13 cellular contexts compared by ENCODE assay signal in the genomic region with DNA sequence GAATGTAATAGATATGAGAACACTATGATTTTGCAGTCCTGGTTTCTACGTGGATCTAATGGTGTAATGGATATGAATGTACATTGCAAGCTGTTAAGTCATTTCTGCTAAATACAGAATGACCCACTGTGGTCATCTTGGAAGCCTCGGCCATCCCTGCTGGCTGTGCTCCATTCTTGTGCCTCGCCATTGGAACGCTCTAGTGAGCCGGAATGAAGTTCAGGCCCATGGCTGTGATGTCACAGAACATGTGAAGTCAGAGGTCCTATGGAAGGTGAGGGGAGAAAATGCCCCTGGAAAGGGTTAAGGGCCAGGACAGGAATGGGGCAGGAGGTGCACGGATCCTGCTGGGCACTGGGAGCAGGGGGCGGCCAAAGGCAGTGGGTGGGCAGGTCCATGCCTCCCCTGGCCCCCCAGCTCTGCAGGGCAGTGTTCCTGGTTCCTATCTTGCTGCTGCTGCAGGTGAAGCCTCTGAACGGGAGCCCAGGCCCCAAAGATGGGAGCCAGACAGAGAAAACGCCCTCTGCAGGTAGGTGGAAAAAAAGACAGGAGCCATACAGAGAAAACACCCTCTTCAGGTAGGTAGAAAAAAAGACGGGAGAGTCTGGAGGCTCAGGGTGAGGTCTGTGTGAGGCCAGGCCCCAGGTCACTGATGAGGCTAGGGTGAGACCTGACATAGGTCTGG. TPM values are rescaled to one million over a fixed set of nuclear protein-coding genes. Genes with fewer than 3 reads are reported as not detected.
DNase-seq lines count a peak whose midpoint lies in the region; ATAC-seq and TF ChIP-seq lines count a peak whose summit lies in the region.
"Had no signal": no experiment of that assay in that cellular context is flagged by ENCODE, and none has a peak within 500 bp of the region (broad histone marks: within the 10 kb centered on the region; RNA-seq: fewer than 3 reads in every experiment).

LLCFC1 (plus strand) TSS at position 259 of the 685 bp plus-strand sequence; CDS start at position 397, 138 bp downstream.

- no peaks in the 10 kb centered on the region for H3K9me3 ChIP-seq in H9 (ENCODE audit: control insufficient read depth, low read depth, low read length)
- H3K9me3 ChIP-seq: SJCRH30 had no signal

- H3K36me3 Mint-ChIP-seq in H9 (ENCODE audit: insufficient read depth in 1 of 3, low read depth in 3 of 3): peaks cover 0 to 3% (median 0%) of the 10 kb centered on the region in 3 experiments; a peak in 2 of 7 replicates

- H3K23ac ChIP-seq in H9 (ENCODE audit: insufficient read length, low read depth, low read length): no peak within 1 kb of the TSS
- H3K23ac ChIP-seq in mesendoderm (ENCODE audit: low read length): peak within 1 kb of the TSS; percentile 74

- H3K56ac ChIP-seq in H9 (ENCODE audit: insufficient read length, low read depth, low read length) (no peak within 1 kb of the TSS), mesendoderm (ENCODE audit: low read length) (no peak within 1 kb of the TSS)

- H3K14ac ChIP-seq in H9 (ENCODE audit: insufficient read depth, low read length): no peak within 1 kb of the TSS

- no peak within 1 kb of the TSS for H3K4ac ChIP-seq in H9 (ENCODE audit: low read depth, low read length)
- H3K4ac ChIP-seq in mesendoderm (ENCODE audit: low read depth, low read length): no peak within 1 kb of the TSS

- H3K4me1 Mint-ChIP-seq in H9: peaks cover 0 to 6% of the 10 kb centered on the region in 2 experiments; a peak in 2 of 4 replicates

- H3K4me3 ChIP-seq in GM12864 (ENCODE audit: low read depth, low read length) (no peak within 1 kb of the TSS), mesendoderm (ENCODE audit: low read length) (no peak within 1 kb of the TSS)
- H3K4me3 ChIP-seq: SJCRH30 had no signal

- H3K4me1 ChIP-seq in H9 (ENCODE audit: insufficient read depth, low read length) (no peaks in the 10 kb centered on the region), mesendoderm (ENCODE audit: control insufficient read depth, low read depth, low read length) (no peaks in the 10 kb centered on the region)
- H3K4me1 ChIP-seq: SJCRH30 had no signal

- H3K9ac ChIP-seq in H9 (ENCODE audit: extremely low read depth, insufficient read length, low read length) (no peak within 1 kb of the TSS), mesendoderm (ENCODE audit: low read length) (no peak within 1 kb of the TSS)

- H2BK20ac ChIP-seq in H9 (ENCODE audit: low read depth, low read length, poor library complexity, severe bottlenecking): no peak within 1 kb of the TSS

- no peaks in the 10 kb centered on the region for H3K23me2 ChIP-seq in H9 (ENCODE audit: insufficient read length, low read depth, low read length, poor library complexity, severe bottlenecking)

- H2BK120ac ChIP-seq in H9 (ENCODE audit: low read depth, low read length, poor library complexity, severe bottlenecking) (no peak within 1 kb of the TSS), mesendoderm (ENCODE audit: low read depth, low read length) (no peak within 1 kb of the TSS)

- no peaks in the 10 kb centered on the region for H3K27me3 ChIP-seq in H9 (ENCODE audit: insufficient read depth, low read length)
- H3K27me3 ChIP-seq in mesendoderm (ENCODE audit: insufficient read depth, low read length, poor library complexity): no peaks in the 10 kb centered on the region

- H2BK5ac ChIP-seq in H9 (ENCODE audit: insufficient read length, low read length): no peak within 1 kb of the TSS
- no peak within 1 kb of the TSS for H2BK5ac ChIP-seq in mesendoderm (ENCODE audit: low read length)

- TF ChIP-seq CTCF in GM12864 (IDR thresholded peaks at IDR 0.05; ENCODE audit: low read depth, low read length, missing control alignments): peak; percentile 41
- peak; percentile 79 for TF ChIP-seq CTCF in H9 (conservative IDR thresholded peaks at IDR 0.05)
- TF ChIP-seq CTCF in VCaP (conservative IDR thresholded peaks at IDR 0.05): peak; percentile 46

- no peak within 1 kb of the TSS for H2AFZ ChIP-seq in H9 (ENCODE audit: low read length)

- H3K18ac ChIP-seq in H9 (ENCODE audit: insufficient read length, low read depth, low read length) (no peak within 1 kb of the TSS), mesendoderm (ENCODE audit: low read length) (no peak within 1 kb of the TSS)

- H3K36me3 ChIP-seq in mesendoderm (ENCODE audit: control insufficient read depth, insufficient read depth, low read length): no peaks in the 10 kb centered on the region
- H3K36me3 ChIP-seq: SJCRH30 had no signal

- no peak within 1 kb of the TSS for H3T11ph ChIP-seq in H9 (ENCODE audit: low read length)

- no peaks in the 10 kb centered on the region for H3K9me3 Mint-ChIP-seq in H9
- H3K9me3 Mint-ChIP-seq: activated T-cell treated with anti-CD3 and anti-CD28 coated beads, Interleukin-2, amount 50 U/mL, for 24 hours had no signal

- DNase-seq in GM12864 (ENCODE audit: low read depth): no peak
- peak; percentile 84 for DNase-seq in H9
- peak; percentile 86 for DNase-seq in mesendoderm
- no peak for DNase-seq in SW 1271 (lab: John Stamatoyannopoulos, UW)
- no peak for DNase-seq in amygdala (lab: John Stamatoyannopoulos, UW)
- DNase-seq: activated T-cell treated with anti-CD3 and anti-CD28 coated beads, Interleukin-2, amount 50 U/mL, for 24 hours; GF-D8; GOT3; SJCRH30; stimulated activated naive CD4-positive, alpha-beta T cell treated with Interleukin-2 at 50 U/mL for 16 hours had no signal

- H3K79me1 ChIP-seq in H9 (ENCODE audit: insufficient read depth, low read depth, low read length, poor library complexity, severe bottlenecking): no peaks in the 10 kb centered on the region
- no peaks in the 10 kb centered on the region for H3K79me1 ChIP-seq in mesendoderm (ENCODE audit: low read length)

- H4K5ac ChIP-seq in H9 (ENCODE audit: insufficient read length, low read depth, low read length) (no peak within 1 kb of the TSS), mesendoderm (ENCODE audit: low read length) (no peak within 1 kb of the TSS)

- H4K20me1 ChIP-seq in H9 (ENCODE audit: control insufficient read depth, insufficient read depth, insufficient read length): no peaks in the 10 kb centered on the region

- H4K8ac ChIP-seq in H9 (replicated peaks; ENCODE audit: insufficient read length, low read depth, low read length) (no peak within 1 kb of the TSS), mesendoderm (ENCODE audit: low read depth, low read length) (no peak within 1 kb of the TSS)

- no peak for ATAC-seq in HG03565 (IDR thresholded peaks at IDR 0.05; ENCODE audit: unreplicated experiment)

- H3K27me3 Mint-ChIP-seq in H9 (ENCODE audit: low read depth): peaks cover 3% of the 10 kb centered on the region; the same call in 1 of the 2 replicates

- no peak within 1 kb of the TSS for H3K4me2 ChIP-seq in H9 (ENCODE audit: insufficient read depth, insufficient read length, low read length)
- H3K4me2 ChIP-seq in mesendoderm (ENCODE audit: low read length): no peak within 1 kb of the TSS

- H4K91ac ChIP-seq in H9 (ENCODE audit: insufficient read length, low read depth, low read length): no peak within 1 kb of the TSS

- H2BK15ac ChIP-seq in H9 (ENCODE audit: low read depth, low read length) (no peak within 1 kb of the TSS), mesendoderm (replicated peaks; ENCODE audit: low read depth) (no peak within 1 kb of the TSS)

- no peaks in the 10 kb centered on the region for H3K79me2 ChIP-seq in H9 (ENCODE audit: insufficient read depth, low read length)
- H3K79me2 ChIP-seq in mesendoderm (ENCODE audit: control insufficient read depth, insufficient read depth, low read length): no peaks in the 10 kb centered on the region

- H3K27ac ChIP-seq in H9 (ENCODE audit: insufficient read length, low read depth, low read length): no peak within 1 kb of the TSS
- H3K27ac ChIP-seq in VCaP: no peak within 1 kb of the TSS
- no peak within 1 kb of the TSS for H3K27ac ChIP-seq in mesendoderm (ENCODE audit: low read depth, low read length)
- H3K27ac ChIP-seq: SJCRH30 had no signal

- WGBS in H9 (ENCODE audit: extremely low coverage, insufficient read length, low lambda C conversion rate): no CpG with 5 or more reads among the region's 10 CpGs
- WGBS in mesendoderm (ENCODE audit: extremely low coverage, insufficient coverage, low lambda C conversion rate): no CpG with 5 or more reads among the region's 10 CpGs

- H3K27ac Mint-ChIP-seq in H9: no peak within 1 kb of the TSS
- H3K27ac Mint-ChIP-seq: activated T-cell treated with anti-CD3 and anti-CD28 coated beads, Interleukin-2, amount 50 U/mL, for 24 hours had no signal

- H3K4me3 Mint-ChIP-seq in H9: no peak within 1 kb of the TSS
- H3K4me3 Mint-ChIP-seq: activated T-cell treated with anti-CD3 and anti-CD28 coated beads, Interleukin-2, amount 50 U/mL, for 24 hours; IgD-negative memory B cell had no signal

- H2BK12ac ChIP-seq in H9 (ENCODE audit: insufficient read length, low read depth, low read length): no peak within 1 kb of the TSS

- H2AK5ac ChIP-seq in H9 (ENCODE audit: insufficient read length, low read length) (no peak within 1 kb of the TSS), mesendoderm (ENCODE audit: low read length) (no peak within 1 kb of the TSS)

RNA-seq across cellular contexts. Expression of gene LLCFC1, which starts in this region (rescaled TPM):
- not detected in 2 replicates for total RNA-seq in H9 (2021)
- polyA plus RNA-seq in mesendoderm (2013, experiment 1 of 2): not detected
- polyA plus RNA-seq in mesendoderm (2013, experiment 2 of 2): not detected
- total RNA-seq: SJCRH30 had no signal
- polyA plus RNA-seq: IgD-negative memory B cell had no signal

Comparison
In these comparisons a context has a peak if more than half of its experiments do, and no peak if none do; other contexts are left out.
1. Peak in DNase-seq in H9; RNA of the gene not detected or under 1 TPM.